1 cellular context compared by ENCODE assay signal in the genomic region with DNA sequence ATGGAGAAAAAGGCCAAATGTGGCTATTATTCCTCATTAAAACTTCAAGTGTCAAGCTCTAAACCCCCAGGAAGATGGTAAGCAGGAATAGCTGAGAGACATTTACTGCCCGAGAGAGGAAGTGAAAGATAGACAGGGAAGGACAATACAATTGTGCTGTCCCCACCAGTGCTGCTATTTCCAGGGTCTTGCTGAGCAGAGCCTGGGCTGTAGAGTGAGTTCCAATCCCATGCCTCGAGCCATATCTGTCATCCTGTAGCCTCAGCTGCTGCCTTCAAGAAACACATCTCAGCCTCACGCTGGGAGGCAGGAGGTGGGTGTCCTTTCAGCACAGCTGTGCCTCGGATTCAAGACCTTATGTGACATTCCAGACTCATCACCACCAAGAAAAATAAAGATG.
TF ChIP-seq lines count a peak whose summit lies in the region.

No MANE protein-coding gene starts in this region.

TF ChIP-seq in GM23338, 12 proteins besides CTCF, POLR2A, EP300 and RAD21 (continued from another document):
- TF ChIP-seq, protein P1, sequence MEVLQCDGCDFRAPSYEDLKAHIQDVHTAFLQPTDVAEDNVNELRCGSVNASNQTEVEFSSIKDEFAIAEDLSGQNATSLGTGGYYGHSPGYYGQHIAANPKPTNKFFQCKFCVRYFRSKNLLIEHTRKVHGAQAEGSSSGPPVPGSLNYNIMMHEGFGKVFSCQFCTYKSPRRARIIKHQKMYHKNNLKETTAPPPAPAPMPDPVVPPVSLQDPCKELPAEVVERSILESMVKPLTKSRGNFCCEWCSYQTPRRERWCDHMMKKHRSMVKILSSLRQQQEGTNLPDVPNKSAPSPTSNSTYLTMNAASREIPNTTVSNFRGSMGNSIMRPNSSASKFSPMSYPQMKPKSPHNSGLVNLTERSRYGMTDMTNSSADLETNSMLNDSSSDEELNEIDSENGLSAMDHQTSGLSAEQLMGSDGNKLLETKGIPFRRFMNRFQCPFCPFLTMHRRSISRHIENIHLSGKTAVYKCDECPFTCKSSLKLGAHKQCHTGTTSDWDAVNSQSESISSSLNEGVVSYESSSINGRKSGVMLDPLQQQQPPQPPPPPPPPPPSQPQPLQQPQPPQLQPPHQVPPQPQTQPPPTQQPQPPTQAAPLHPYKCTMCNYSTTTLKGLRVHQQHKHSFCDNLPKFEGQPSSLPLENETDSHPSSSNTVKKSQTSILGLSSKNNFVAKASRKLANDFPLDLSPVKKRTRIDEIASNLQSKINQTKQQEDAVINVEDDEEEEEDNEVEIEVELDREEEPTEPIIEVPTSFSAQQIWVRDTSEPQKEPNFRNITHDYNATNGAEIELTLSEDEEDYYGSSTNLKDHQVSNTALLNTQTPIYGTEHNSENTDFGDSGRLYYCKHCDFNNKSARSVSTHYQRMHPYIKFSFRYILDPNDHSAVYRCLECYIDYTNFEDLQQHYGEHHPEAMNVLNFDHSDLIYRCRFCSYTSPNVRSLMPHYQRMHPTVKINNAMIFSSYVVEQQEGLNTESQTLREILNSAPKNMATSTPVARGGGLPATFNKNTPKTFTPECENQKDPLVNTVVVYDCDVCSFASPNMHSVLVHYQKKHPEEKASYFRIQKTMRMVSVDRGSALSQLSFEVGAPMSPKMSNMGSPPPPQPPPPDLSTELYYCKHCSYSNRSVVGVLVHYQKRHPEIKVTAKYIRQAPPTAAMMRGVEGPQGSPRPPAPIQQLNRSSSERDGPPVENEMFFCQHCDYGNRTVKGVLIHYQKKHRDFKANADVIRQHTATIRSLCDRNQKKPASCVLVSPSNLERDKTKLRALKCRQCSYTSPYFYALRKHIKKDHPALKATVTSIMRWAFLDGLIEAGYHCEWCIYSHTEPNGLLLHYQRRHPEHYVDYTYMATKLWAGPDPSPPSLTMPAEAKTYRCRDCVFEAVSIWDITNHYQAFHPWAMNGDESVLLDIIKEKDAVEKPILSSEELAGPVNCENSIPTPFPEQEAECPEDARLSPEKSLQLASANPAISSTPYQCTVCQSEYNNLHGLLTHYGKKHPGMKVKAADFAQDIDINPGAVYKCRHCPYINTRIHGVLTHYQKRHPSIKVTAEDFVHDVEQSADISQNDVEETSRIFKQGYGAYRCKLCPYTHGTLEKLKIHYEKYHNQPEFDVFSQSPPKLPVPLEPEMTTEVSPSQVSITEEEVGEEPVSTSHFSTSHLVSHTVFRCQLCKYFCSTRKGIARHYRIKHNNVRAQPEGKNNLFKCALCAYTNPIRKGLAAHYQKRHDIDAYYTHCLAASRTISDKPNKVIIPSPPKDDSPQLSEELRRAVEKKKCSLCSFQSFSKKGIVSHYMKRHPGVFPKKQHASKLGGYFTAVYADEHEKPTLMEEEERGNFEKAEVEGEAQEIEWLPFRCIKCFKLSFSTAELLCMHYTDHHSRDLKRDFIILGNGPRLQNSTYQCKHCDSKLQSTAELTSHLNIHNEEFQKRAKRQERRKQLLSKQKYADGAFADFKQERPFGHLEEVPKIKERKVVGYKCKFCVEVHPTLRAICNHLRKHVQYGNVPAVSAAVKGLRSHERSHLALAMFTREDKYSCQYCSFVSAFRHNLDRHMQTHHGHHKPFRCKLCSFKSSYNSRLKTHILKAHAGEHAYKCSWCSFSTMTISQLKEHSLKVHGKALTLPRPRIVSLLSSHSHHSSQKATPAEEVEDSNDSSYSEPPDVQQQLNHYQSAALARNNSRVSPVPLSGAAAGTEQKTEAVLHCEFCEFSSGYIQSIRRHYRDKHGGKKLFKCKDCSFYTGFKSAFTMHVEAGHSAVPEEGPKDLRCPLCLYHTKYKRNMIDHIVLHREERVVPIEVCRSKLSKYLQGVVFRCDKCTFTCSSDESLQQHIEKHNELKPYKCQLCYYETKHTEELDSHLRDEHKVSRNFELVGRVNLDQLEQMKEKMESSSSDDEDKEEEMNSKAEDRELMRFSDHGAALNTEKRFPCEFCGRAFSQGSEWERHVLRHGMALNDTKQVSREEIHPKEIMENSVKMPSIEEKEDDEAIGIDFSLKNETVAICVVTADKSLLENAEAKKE (CRISPR knock-in tag; IDR thresholded peaks at IDR 0.05): no peak
- TF ChIP-seq EZH2phosphoT487 (IDR thresholded peaks at IDR 0.05; ENCODE audit: unreplicated experiment) (no peak), ZNF331 (CRISPR knock-in tag; IDR thresholded peaks at IDR 0.05; ENCODE audit: low read depth) (no peak), CREB1 (CRISPR knock-in tag; IDR thresholded peaks at IDR 0.05; ENCODE audit: low read depth) (no peak), ZNF114 (CRISPR knock-in tag; IDR thresholded peaks at IDR 0.05) (no peak), JUNB (IDR thresholded peaks at IDR 0.05; ENCODE audit: unreplicated experiment) (no peak), EZH2 (IDR thresholded peaks at IDR 0.05; ENCODE audit: low read depth, unreplicated experiment) (no peak), STAT1 (IDR thresholded peaks at IDR 0.05; ENCODE audit: unreplicated experiment) (no peak)
- TF ChIP-seq, protein P2, sequence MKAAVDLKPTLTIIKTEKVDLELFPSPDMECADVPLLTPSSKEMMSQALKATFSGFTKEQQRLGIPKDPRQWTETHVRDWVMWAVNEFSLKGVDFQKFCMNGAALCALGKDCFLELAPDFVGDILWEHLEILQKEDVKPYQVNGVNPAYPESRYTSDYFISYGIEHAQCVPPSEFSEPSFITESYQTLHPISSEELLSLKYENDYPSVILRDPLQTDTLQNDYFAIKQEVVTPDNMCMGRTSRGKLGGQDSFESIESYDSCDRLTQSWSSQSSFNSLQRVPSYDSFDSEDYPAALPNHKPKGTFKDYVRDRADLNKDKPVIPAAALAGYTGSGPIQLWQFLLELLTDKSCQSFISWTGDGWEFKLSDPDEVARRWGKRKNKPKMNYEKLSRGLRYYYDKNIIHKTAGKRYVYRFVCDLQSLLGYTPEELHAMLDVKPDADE (IDR thresholded peaks at IDR 0.05): no peak
